Comparison of ENCODE assay signal across 29 cellular contexts in the genomic region with DNA sequence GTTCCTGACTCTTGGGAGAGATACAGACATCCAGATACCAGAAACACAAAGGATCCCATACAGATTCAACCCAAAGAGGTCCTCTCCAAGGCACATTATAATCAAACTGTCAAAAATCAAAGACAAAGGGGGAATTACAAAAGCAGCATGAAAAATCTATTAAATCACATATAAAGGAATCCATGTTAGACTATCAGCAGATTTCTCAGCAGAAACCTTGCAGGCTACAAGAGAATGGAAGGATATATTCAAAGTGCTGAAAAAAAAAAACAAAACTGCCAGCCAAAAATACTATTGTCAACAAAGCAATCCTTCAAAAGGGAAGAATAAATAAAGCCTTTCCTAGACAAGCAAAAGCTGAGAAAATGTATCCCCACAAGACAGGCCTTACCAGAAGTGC. TPM values are rescaled to one million over a fixed set of nuclear protein-coding genes. Genes with fewer than 3 reads are reported as not detected.
"Had no signal": no experiment of that assay in that cellular context is flagged by ENCODE, and none has a peak within 500 bp of the region (broad histone marks: within the 10 kb centered on the region; RNA-seq: fewer than 3 reads in every experiment).

No MANE protein-coding gene starts in this region.

- ATAC-seq: effector memory CD8-positive, alpha-beta T cell; esophagus mucosa; foreskin keratinocyte; gastrocnemius medialis; gastroesophageal sphincter; heart left ventricle; heart right ventricle had no signal

- H3K4me3 ChIP-seq: colonic mucosa, coronary artery, dorsolateral prefrontal cortex, esophagus muscularis mucosa, esophagus squamous epithelium, gastrocnemius medialis, gastroesophageal sphincter, heart left ventricle, heart right ventricle, hepatocyte had no signal

- H3K4me3 Mint-ChIP-seq: dendritic cell treated with granulocyte-macrophage colony-stimulating factor and Interleukin-4, amounts not matched to agents 40 ng/mL and 50 ng/mL, for 4 days; effector memory CD8-positive, alpha-beta T cell; endodermal cell had no signal

- H3K27me3 Mint-ChIP-seq: dendritic cell treated with granulocyte-macrophage colony-stimulating factor and Interleukin-4, amounts not matched to agents 40 ng/mL and 50 ng/mL, for 4 days; effector memory CD8-positive, alpha-beta T cell had no signal

- FAIRE-seq: endometrium, endothelial cell of umbilical vein, frontal cortex had no signal

- H3K4me1 ChIP-seq: colonic mucosa, esophagus muscularis mucosa, esophagus squamous epithelium, foreskin keratinocyte, gastrocnemius medialis, gastroesophageal sphincter, heart left ventricle, heart right ventricle had no signal

- H3K36me3 ChIP-seq: colonic mucosa, esophagus muscularis mucosa, esophagus squamous epithelium, gastrocnemius medialis, gastroesophageal sphincter, heart left ventricle, heart right ventricle had no signal

- H3K27ac ChIP-seq: colonic mucosa, coronary artery, dorsolateral prefrontal cortex, epithelial cell of prostate, esophagus muscularis mucosa, esophagus squamous epithelium, foreskin keratinocyte, gastrocnemius medialis, gastroesophageal sphincter, heart left ventricle, heart right ventricle, hepatocyte had no signal

- H3K9me3 ChIP-seq: colonic mucosa, gastrocnemius medialis had no signal

- H3K27ac Mint-ChIP-seq: dendritic cell treated with granulocyte-macrophage colony-stimulating factor and Interleukin-4, amounts not matched to agents 40 ng/mL and 50 ng/mL, for 4 days; effector memory CD8-positive, alpha-beta T cell; endodermal cell had no signal

- DNase-seq: colonic mucosa; cortex of kidney; dermis blood vessel endothelial cell; dorsolateral prefrontal cortex; effector CD4-positive, alpha-beta T cell; effector CD8-positive, alpha-beta T cell; effector memory CD4-positive, alpha-beta T cell; effector memory CD8-positive, alpha-beta T cell; endodermal cell; erythroblast; esophagus squamous epithelium; foreskin fibroblast; foreskin keratinocyte; foreskin melanocyte; gastrocnemius medialis; glutamatergic neuron; head of caudate nucleus; heart left ventricle; heart right ventricle had no signal

RNA-seq across cellular contexts. Expression of a gene that starts 14.8 kb away (rescaled TPM):
- total RNA-seq: endothelial cell of umbilical vein had no signal
